1 cellular context compared by ENCODE assay signal in genomic region chr14:103870144-103870876, GRCh38.
TF ChIP-seq lines count a peak whose summit lies in the region.

No MANE protein-coding gene starts in this region.

TF ChIP-seq in H1, 55 proteins besides CTCF, POLR2A, EP300 and RAD21:
- no peak for TF ChIP-seq NRF1 (IDR thresholded peaks at IDR 0.05; ENCODE audit: low read depth, low read length)
- no peak for TF ChIP-seq SP1 (IDR thresholded peaks at IDR 0.05; ENCODE audit: low read depth, low read length)
- TF ChIP-seq SIN3A (conservative IDR thresholded peaks at IDR 0.05 in 1 of 2, IDR thresholded peaks at IDR 0.05 in 1 of 2; ENCODE audit: low read depth in 1 of 2, low read length in 2 of 2) = no peak
- no peak for TF ChIP-seq JUND (IDR thresholded peaks at IDR 0.05; ENCODE audit: low read length)
